Comparison of ENCODE assay signal across 2 cellular contexts in the genomic region with DNA sequence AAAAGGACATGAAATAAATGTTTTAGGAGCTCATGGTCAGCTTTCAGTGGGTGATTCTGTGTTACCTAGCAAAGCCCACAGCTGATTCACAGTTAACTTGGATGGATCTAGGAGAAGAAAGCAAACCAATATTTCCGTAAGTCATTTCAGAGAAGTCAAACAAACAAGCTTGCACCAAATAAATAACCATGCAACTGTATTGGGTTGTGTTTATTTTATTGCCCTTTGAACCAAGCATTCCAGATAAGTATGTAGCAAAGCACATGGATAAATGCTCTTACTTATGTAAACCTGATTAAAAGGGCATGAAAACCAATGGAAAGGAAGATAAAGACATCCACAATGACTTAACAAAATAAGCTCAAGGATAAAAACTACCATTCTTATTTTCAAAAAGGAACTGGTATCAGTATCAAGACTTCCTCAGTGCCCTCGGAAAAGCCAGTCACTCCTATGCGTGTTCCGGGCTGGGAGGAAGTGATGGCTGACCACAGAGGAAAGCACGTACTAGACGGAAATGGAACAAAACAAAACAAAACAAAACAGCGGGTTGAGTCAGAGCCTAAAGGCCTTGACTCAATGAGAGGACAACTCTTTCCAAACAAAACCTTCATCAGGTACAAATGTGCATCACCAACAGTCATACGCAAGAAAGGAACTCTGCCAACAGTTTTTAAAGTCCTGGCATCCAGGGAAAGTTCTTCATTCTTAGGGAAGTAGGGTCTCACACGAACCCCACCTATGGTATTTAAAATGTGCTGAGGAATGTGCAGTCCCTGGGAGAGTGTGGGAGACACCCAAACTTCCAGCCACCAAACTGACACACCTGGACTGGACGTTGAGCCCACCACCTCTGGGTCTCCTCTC.
TF ChIP-seq lines count a peak whose summit lies in the region.

No MANE protein-coding gene starts in this region.

TF ChIP-seq in IMR-90, 13 proteins besides CTCF, POLR2A, EP300 and RAD21:
- TF ChIP-seq CEBPB (IDR thresholded peaks at IDR 0.05; ENCODE audit: low read depth, low read length) (peak; percentile 24; the same call in 1 of the 2 replicates), BHLHE40 (IDR thresholded peaks at IDR 0.05; ENCODE audit: low read depth, low read length) (peak; percentile 32; the same call in 1 of the 2 replicates), FOS (IDR thresholded peaks at IDR 0.05; ENCODE audit: low read depth, low read length) (no peak), NFE2L2 (IDR thresholded peaks at IDR 0.05; ENCODE audit: low read depth, low read length) (0 out of 2 replicates have a peak, but pooled peaks have one; percentile 9), MXI1 (IDR thresholded peaks at IDR 0.05; ENCODE audit: borderline replicate concordance, low read depth, low read length) (no peak), MAZ (IDR thresholded peaks at IDR 0.05; ENCODE audit: borderline replicate concordance, low read depth, low read length) (no peak)

TF ChIP-seq in GM23338, 12 proteins besides CTCF, POLR2A, EP300 and RAD21:
- no peak for TF ChIP-seq ETS1 (IDR thresholded peaks at IDR 0.05)
- no peak for TF ChIP-seq STAT1 (IDR thresholded peaks at IDR 0.05; ENCODE audit: unreplicated experiment)
- TF ChIP-seq POLR2AphosphoS5 (IDR thresholded peaks at IDR 0.05; ENCODE audit: low read depth), result no peak
- TF ChIP-seq, protein P1, sequence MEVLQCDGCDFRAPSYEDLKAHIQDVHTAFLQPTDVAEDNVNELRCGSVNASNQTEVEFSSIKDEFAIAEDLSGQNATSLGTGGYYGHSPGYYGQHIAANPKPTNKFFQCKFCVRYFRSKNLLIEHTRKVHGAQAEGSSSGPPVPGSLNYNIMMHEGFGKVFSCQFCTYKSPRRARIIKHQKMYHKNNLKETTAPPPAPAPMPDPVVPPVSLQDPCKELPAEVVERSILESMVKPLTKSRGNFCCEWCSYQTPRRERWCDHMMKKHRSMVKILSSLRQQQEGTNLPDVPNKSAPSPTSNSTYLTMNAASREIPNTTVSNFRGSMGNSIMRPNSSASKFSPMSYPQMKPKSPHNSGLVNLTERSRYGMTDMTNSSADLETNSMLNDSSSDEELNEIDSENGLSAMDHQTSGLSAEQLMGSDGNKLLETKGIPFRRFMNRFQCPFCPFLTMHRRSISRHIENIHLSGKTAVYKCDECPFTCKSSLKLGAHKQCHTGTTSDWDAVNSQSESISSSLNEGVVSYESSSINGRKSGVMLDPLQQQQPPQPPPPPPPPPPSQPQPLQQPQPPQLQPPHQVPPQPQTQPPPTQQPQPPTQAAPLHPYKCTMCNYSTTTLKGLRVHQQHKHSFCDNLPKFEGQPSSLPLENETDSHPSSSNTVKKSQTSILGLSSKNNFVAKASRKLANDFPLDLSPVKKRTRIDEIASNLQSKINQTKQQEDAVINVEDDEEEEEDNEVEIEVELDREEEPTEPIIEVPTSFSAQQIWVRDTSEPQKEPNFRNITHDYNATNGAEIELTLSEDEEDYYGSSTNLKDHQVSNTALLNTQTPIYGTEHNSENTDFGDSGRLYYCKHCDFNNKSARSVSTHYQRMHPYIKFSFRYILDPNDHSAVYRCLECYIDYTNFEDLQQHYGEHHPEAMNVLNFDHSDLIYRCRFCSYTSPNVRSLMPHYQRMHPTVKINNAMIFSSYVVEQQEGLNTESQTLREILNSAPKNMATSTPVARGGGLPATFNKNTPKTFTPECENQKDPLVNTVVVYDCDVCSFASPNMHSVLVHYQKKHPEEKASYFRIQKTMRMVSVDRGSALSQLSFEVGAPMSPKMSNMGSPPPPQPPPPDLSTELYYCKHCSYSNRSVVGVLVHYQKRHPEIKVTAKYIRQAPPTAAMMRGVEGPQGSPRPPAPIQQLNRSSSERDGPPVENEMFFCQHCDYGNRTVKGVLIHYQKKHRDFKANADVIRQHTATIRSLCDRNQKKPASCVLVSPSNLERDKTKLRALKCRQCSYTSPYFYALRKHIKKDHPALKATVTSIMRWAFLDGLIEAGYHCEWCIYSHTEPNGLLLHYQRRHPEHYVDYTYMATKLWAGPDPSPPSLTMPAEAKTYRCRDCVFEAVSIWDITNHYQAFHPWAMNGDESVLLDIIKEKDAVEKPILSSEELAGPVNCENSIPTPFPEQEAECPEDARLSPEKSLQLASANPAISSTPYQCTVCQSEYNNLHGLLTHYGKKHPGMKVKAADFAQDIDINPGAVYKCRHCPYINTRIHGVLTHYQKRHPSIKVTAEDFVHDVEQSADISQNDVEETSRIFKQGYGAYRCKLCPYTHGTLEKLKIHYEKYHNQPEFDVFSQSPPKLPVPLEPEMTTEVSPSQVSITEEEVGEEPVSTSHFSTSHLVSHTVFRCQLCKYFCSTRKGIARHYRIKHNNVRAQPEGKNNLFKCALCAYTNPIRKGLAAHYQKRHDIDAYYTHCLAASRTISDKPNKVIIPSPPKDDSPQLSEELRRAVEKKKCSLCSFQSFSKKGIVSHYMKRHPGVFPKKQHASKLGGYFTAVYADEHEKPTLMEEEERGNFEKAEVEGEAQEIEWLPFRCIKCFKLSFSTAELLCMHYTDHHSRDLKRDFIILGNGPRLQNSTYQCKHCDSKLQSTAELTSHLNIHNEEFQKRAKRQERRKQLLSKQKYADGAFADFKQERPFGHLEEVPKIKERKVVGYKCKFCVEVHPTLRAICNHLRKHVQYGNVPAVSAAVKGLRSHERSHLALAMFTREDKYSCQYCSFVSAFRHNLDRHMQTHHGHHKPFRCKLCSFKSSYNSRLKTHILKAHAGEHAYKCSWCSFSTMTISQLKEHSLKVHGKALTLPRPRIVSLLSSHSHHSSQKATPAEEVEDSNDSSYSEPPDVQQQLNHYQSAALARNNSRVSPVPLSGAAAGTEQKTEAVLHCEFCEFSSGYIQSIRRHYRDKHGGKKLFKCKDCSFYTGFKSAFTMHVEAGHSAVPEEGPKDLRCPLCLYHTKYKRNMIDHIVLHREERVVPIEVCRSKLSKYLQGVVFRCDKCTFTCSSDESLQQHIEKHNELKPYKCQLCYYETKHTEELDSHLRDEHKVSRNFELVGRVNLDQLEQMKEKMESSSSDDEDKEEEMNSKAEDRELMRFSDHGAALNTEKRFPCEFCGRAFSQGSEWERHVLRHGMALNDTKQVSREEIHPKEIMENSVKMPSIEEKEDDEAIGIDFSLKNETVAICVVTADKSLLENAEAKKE (CRISPR knock-in tag; IDR thresholded peaks at IDR 0.05), result no peak
- TF ChIP-seq ZNF114 (CRISPR knock-in tag; IDR thresholded peaks at IDR 0.05), result no peak
- no peak for TF ChIP-seq EZH2 (IDR thresholded peaks at IDR 0.05; ENCODE audit: low read depth, unreplicated experiment)
- TF ChIP-seq, protein P2, sequence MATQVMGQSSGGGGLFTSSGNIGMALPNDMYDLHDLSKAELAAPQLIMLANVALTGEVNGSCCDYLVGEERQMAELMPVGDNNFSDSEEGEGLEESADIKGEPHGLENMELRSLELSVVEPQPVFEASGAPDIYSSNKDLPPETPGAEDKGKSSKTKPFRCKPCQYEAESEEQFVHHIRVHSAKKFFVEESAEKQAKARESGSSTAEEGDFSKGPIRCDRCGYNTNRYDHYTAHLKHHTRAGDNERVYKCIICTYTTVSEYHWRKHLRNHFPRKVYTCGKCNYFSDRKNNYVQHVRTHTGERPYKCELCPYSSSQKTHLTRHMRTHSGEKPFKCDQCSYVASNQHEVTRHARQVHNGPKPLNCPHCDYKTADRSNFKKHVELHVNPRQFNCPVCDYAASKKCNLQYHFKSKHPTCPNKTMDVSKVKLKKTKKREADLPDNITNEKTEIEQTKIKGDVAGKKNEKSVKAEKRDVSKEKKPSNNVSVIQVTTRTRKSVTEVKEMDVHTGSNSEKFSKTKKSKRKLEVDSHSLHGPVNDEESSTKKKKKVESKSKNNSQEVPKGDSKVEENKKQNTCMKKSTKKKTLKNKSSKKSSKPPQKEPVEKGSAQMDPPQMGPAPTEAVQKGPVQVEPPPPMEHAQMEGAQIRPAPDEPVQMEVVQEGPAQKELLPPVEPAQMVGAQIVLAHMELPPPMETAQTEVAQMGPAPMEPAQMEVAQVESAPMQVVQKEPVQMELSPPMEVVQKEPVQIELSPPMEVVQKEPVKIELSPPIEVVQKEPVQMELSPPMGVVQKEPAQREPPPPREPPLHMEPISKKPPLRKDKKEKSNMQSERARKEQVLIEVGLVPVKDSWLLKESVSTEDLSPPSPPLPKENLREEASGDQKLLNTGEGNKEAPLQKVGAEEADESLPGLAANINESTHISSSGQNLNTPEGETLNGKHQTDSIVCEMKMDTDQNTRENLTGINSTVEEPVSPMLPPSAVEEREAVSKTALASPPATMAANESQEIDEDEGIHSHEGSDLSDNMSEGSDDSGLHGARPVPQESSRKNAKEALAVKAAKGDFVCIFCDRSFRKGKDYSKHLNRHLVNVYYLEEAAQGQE (IDR thresholded peaks at IDR 0.05; ENCODE audit: unreplicated experiment), result no peak
- TF ChIP-seq EZH2phosphoT487 (IDR thresholded peaks at IDR 0.05; ENCODE audit: unreplicated experiment), result no peak
- TF ChIP-seq CREB1 (CRISPR knock-in tag; IDR thresholded peaks at IDR 0.05; ENCODE audit: low read depth), result no peak
- no peak for TF ChIP-seq ZNF331 (CRISPR knock-in tag; IDR thresholded peaks at IDR 0.05; ENCODE audit: low read depth)
- no peak for TF ChIP-seq JUNB (IDR thresholded peaks at IDR 0.05; ENCODE audit: unreplicated experiment)
- TF ChIP-seq NANOG (IDR thresholded peaks at IDR 0.05; ENCODE audit: borderline replicate concordance), result no peak
